12 cellular contexts compared by ENCODE assay signal in genomic region chr1:66444438-66445265, GRCh38.
DNase-seq lines count a peak whose midpoint lies in the region; ATAC-seq and TF ChIP-seq lines count a peak whose summit lies in the region.
"Had no signal": no experiment of that assay in that cellular context is flagged by ENCODE, and none has a peak within 500 bp of the region (broad histone marks: within the 10 kb centered on the region; RNA-seq: fewer than 3 reads in every experiment).

No MANE protein-coding gene starts in this region.

- CTCF ChIA-PET in activated CD8-positive, alpha-beta T cell treated with anti-CD3 and anti-CD28 coated beads for 36 hours (lab: Charles Lee) = interaction anchor here (0.6 to 6.8 kb wide), 34 partner anchors 8 to 757 kb away, joined by 3 to 512 read pairs (median 13); no protein-coding TSS in a partner anchor
- CTCF ChIA-PET in naive thymus-derived CD4-positive, alpha-beta T cell (lab: Charles Lee) = interaction anchor here (0.9 to 6.4 kb wide), 24 partner anchors 9 to 488 kb away, joined by 3 to 274 read pairs (median 8); no protein-coding TSS in a partner anchor

- TF ChIP-seq CTCF in GM12865 (IDR thresholded peaks at IDR 0.05; ENCODE audit: insufficient read depth, low read depth, low read length, missing control alignments) (no peak), tibial nerve (IDR thresholded peaks at IDR 0.05) (no peak)
- TF ChIP-seq CTCF in activated CD8-positive, alpha-beta T cell treated with anti-CD3 and anti-CD28 coated beads for 36 hours (IDR thresholded peaks at IDR 0.05) = no peak

- H3K27ac Mint-ChIP-seq in T-helper 1 cell treated with Interleukin-12 subunit alpha and Interleukin-12 subunit beta and Interleukin-4 antibody, amounts not matched to agents 30 μg/mL and 1 μg/mL, for 36 hours = peak overlapping the region; percentile 94
- peak overlapping the region; percentile 96 for H3K27ac Mint-ChIP-seq in activated CD8-positive, alpha-beta T cell treated with anti-CD3 and anti-CD28 coated beads for 36 hours
- peak overlapping the region; percentile 87 to 98 (median 94) for H3K27ac Mint-ChIP-seq in naive thymus-derived CD4-positive, alpha-beta T cell

- H3K4me3 Mint-ChIP-seq in T-helper 1 cell treated with Interleukin-12 subunit alpha and Interleukin-12 subunit beta and Interleukin-4 antibody, amounts not matched to agents 30 μg/mL and 1 μg/mL, for 36 hours = peak overlapping the region; percentile 78
- H3K4me3 Mint-ChIP-seq in activated CD8-positive, alpha-beta T cell treated with anti-CD3 and anti-CD28 coated beads for 36 hours = peak overlapping the region; percentile 68
- H3K4me3 Mint-ChIP-seq in naive thymus-derived CD4-positive, alpha-beta T cell = peak overlapping the region in 7 of 10 donors; percentile 13 to 85 (median 74)

- no peak for TF ChIP-seq POLR2A in tibial nerve (IDR thresholded peaks at IDR 0.05)

- peaks cover 35% of the 10 kb centered on the region for H3K4me1 Mint-ChIP-seq in T-helper 1 cell treated with Interleukin-12 subunit alpha and Interleukin-12 subunit beta and Interleukin-4 antibody, amounts not matched to agents 30 μg/mL and 1 μg/mL, for 36 hours (ENCODE audit: low read depth)
- peaks cover 30% of the 10 kb centered on the region for H3K4me1 Mint-ChIP-seq in activated CD8-positive, alpha-beta T cell treated with anti-CD3 and anti-CD28 coated beads for 36 hours (ENCODE audit: low read depth)
- H3K4me1 Mint-ChIP-seq in naive thymus-derived CD4-positive, alpha-beta T cell = peaks cover 22 to 39% (median 25%) of the 10 kb centered on the region in 7 donors

- no peak overlapping the region for H3K27ac ChIP-seq in naive thymus-derived CD4-positive, alpha-beta T cell (ENCODE audit: low read depth, low read length)
- peak overlapping the region in 1 of 4 donors; percentile 76 for H3K27ac ChIP-seq in tibial nerve

- no peaks in the 10 kb centered on the region for H3K27me3 ChIP-seq in naive thymus-derived CD4-positive, alpha-beta T cell (ENCODE audit: control insufficient read depth in 2 of 2, insufficient read depth in 2 of 2, low read length in 2 of 2)
- no peaks in the 10 kb centered on the region for H3K27me3 ChIP-seq in tibial nerve

- intact Hi-C loops in activated CD8-positive, alpha-beta T cell treated with anti-CD3 and anti-CD28 coated beads for 36 hours (cut with micrococcal nuclease) = loop anchor here (1.0 to 2.0 kb wide), 2 partner anchors 112 to 191 kb away; no protein-coding TSS in a partner anchor
- intact Hi-C loops in naive thymus-derived CD4-positive, alpha-beta T cell (cut with micrococcal nuclease) = loop anchor here (1.0 to 10.0 kb wide), 18 partner anchors 8 to 1380 kb away; no protein-coding TSS in a partner anchor

- peaks cover 12 to 18% of the 10 kb centered on the region in 2 donors for H3K4me1 ChIP-seq in naive thymus-derived CD4-positive, alpha-beta T cell (ENCODE audit: control insufficient read depth in 2 of 2, insufficient read depth in 2 of 2, low read length in 2 of 2)
- H3K4me1 ChIP-seq in tibial nerve = peaks cover 0 to 12% (median 5%) of the 10 kb centered on the region in 4 donors

- peaks cover 8% of the 10 kb centered on the region for H3K27me3 Mint-ChIP-seq in T-helper 1 cell treated with Interleukin-12 subunit alpha and Interleukin-12 subunit beta and Interleukin-4 antibody, amounts not matched to agents 30 μg/mL and 1 μg/mL, for 36 hours (ENCODE audit: low read depth)
- peaks cover 9% of the 10 kb centered on the region for H3K27me3 Mint-ChIP-seq in activated CD8-positive, alpha-beta T cell treated with anti-CD3 and anti-CD28 coated beads for 36 hours
- peaks cover 0 to 17% (median 0%) of the 10 kb centered on the region in 5 donors for H3K27me3 Mint-ChIP-seq in naive thymus-derived CD4-positive, alpha-beta T cell

- no peaks in the 10 kb centered on the region for H3K9me3 ChIP-seq in naive thymus-derived CD4-positive, alpha-beta T cell (ENCODE audit: control insufficient read depth in 2 of 3, low read length in 3 of 3)
- H3K9me3 ChIP-seq in tibial nerve = no peaks in the 10 kb centered on the region

- H3K4me3 ChIP-seq in GM12865 (ENCODE audit: low read depth, low read length) (peak overlapping the region; percentile 66), tibial nerve (no peak overlapping the region)
- no peak overlapping the region for H3K4me3 ChIP-seq in naive thymus-derived CD4-positive, alpha-beta T cell (ENCODE audit: low read length)

- no peak for TF ChIP-seq EP300 in tibial nerve (IDR thresholded peaks at IDR 0.05)

- no peaks in the 10 kb centered on the region for H3K36me3 Mint-ChIP-seq in T-helper 1 cell treated with Interleukin-12 subunit alpha and Interleukin-12 subunit beta and Interleukin-4 antibody, amounts not matched to agents 30 μg/mL and 1 μg/mL, for 36 hours (ENCODE audit: low read depth)
- H3K36me3 Mint-ChIP-seq in activated CD8-positive, alpha-beta T cell treated with anti-CD3 and anti-CD28 coated beads for 36 hours (ENCODE audit: low read depth) = no peaks in the 10 kb centered on the region
- H3K36me3 Mint-ChIP-seq in naive thymus-derived CD4-positive, alpha-beta T cell = peaks cover 0 to 2% (median 0%) of the 10 kb centered on the region in 5 donors

- POLR2A ChIA-PET in activated CD8-positive, alpha-beta T cell treated with anti-CD3 and anti-CD28 coated beads for 36 hours (lab: Charles Lee) = interaction anchor here (0.8 to 4.8 kb wide), 12 partner anchors 8 to 197 kb away, joined by 3 to 53 read pairs (median 7); no protein-coding TSS in a partner anchor
- POLR2A ChIA-PET in naive thymus-derived CD4-positive, alpha-beta T cell (lab: Charles Lee) = interaction anchor here (1.0 to 2.8 kb wide), 8 partner anchors 8 to 196 kb away, joined by 3 to 12 read pairs (median 4); no protein-coding TSS in a partner anchor

- WGBS in tibial nerve, 2 donors = 75 to 76% methylated on average over 3 of the region's 3 CpGs

- no peaks in the 10 kb centered on the region for H3K36me3 ChIP-seq in naive thymus-derived CD4-positive, alpha-beta T cell (ENCODE audit: control insufficient read depth in 2 of 3, insufficient read depth in 3 of 3, low read length in 3 of 3)
- H3K36me3 ChIP-seq in tibial nerve = no peaks in the 10 kb centered on the region

- no peak for ATAC-seq in activated CD8-positive, alpha-beta T cell treated with anti-CD3 and anti-CD28 coated beads for 36 hours
- ATAC-seq in naive thymus-derived CD4-positive, alpha-beta T cell = no peak

- no peak for DNase-seq in T-helper 1 cell
- DNase-seq in GM12865 (ENCODE audit: low read depth) = peak; percentile 41
- DNase-seq in activated CD8-positive, alpha-beta T cell treated with anti-CD3 and anti-CD28 coated beads for 36 hours = no peak
- DNase-seq in naive thymus-derived CD4-positive, alpha-beta T cell = no peak
- DNase-seq in tibial nerve (ENCODE audit: low spot score in 2 of 2) = no peak
- no peak for DNase-seq in NCI-H1694 treated with DMSO at 0.1 percent for 48 hours (lab: John Stamatoyannopoulos, UW)
- DNase-seq in NOMO-1 treated with dmso at 0.1 percent for 144 hours (lab: John Stamatoyannopoulos, UW; ENCODE audit: unreplicated experiment) = no peak
- DNase-seq: Calu3; effector CD8-positive, alpha-beta T cell; foreskin fibroblast; NCI-H2107 had no signal

- H3K9me3 Mint-ChIP-seq in T-helper 1 cell treated with Interleukin-12 subunit alpha and Interleukin-12 subunit beta and Interleukin-4 antibody, amounts not matched to agents 30 μg/mL and 1 μg/mL, for 36 hours = no peaks in the 10 kb centered on the region
- no peaks in the 10 kb centered on the region for H3K9me3 Mint-ChIP-seq in activated CD8-positive, alpha-beta T cell treated with anti-CD3 and anti-CD28 coated beads for 36 hours
- H3K9me3 Mint-ChIP-seq in naive thymus-derived CD4-positive, alpha-beta T cell = no peaks in the 10 kb centered on the region
